ENCODE assay signal across 24 cellular contexts in genomic region chr20:1345030-1345755, GRCh38. TPM values are rescaled to one million over a fixed set of nuclear protein-coding genes. Genes with fewer than 3 reads are reported as not detected.
DNase-seq lines count a peak whose midpoint lies in the region; ATAC-seq and TF ChIP-seq lines count a peak whose summit lies in the region.
"Had no signal": no experiment of that assay in that cellular context is flagged by ENCODE, and none has a peak within 500 bp of the region (broad histone marks: within the 10 kb centered on the region; RNA-seq: fewer than 3 reads in every experiment).

No MANE protein-coding gene starts in this region.

- H3K9me3 Mint-ChIP-seq in activated naive CD8-positive, alpha-beta T cell treated with anti-CD3 and anti-CD28 coated beads, Interleukin-2, amount 50 U/mL, for 24 hours = peaks cover 12% of the 10 kb centered on the region
- peaks cover 4 to 8% of the 10 kb centered on the region in 2 donors for H3K9me3 Mint-ChIP-seq in stimulated activated naive B cell treated with anti-CD40 and anti-IgM and Interleukin-4, amounts not matched to agents 10 μg/mL and 1 μg/mL and 100 μg/mL, for 72 hours

- peak overlapping the region; percentile 5 for H3K4ac ChIP-seq in IMR-90 (ENCODE audit: low read depth, low read length)

- CTCF ChIA-PET in IMR-90 (lab: Yijun Ruan, JAX) = no interaction called here

- no peak overlapping the region for H4K91ac ChIP-seq in IMR-90 (ENCODE audit: insufficient read depth, low read depth, low read length)

- WGBS in IMR-90 (ENCODE audit: extremely low coverage in 2 of 2, insufficient read length in 1 of 2), 2 experiments = no CpG with 5 or more reads among the region's 4 CpGs

- H2AK5ac ChIP-seq in IMR-90 (ENCODE audit: low read depth, low read length) = peak overlapping the region; percentile 5; the same call in 1 of the 2 replicates

- no peaks in the 10 kb centered on the region for H3K36me3 ChIP-seq in IMR-90 (ENCODE audit: control insufficient read depth, insufficient read depth, low read length)
- H3K36me3 ChIP-seq: breast epithelium had no signal

- no peak for TF ChIP-seq CTCF in IMR-90 (conservative IDR thresholded peaks at IDR 0.05; ENCODE audit: low read depth, low read length)

- peaks cover 29% of the 10 kb centered on the region for H3K4me1 Mint-ChIP-seq in activated naive CD8-positive, alpha-beta T cell treated with anti-CD3 and anti-CD28 coated beads, Interleukin-2, amount 50 U/mL, for 24 hours
- peaks cover 9 to 21% of the 10 kb centered on the region in 2 donors for H3K4me1 Mint-ChIP-seq in stimulated activated naive B cell treated with anti-CD40 and anti-IgM and Interleukin-4, amounts not matched to agents 10 μg/mL and 1 μg/mL and 100 μg/mL, for 72 hours

- H4K20me1 ChIP-seq in IMR-90 (ENCODE audit: insufficient read depth, low read length) = peaks cover 6% of the 10 kb centered on the region; the same call in 1 of the 2 replicates

- peak overlapping the region; percentile 15; the same call in 1 of the 3 replicates for H2BK15ac ChIP-seq in IMR-90 (ENCODE audit: low read depth, low read length)

- H3K27ac Mint-ChIP-seq in activated naive CD8-positive, alpha-beta T cell treated with anti-CD3 and anti-CD28 coated beads, Interleukin-2, amount 50 U/mL, for 24 hours = peak overlapping the region; percentile 18
- H3K27ac Mint-ChIP-seq in stimulated activated naive B cell treated with anti-CD40 and anti-IgM and Interleukin-4, amounts not matched to agents 10 μg/mL and 1 μg/mL and 100 μg/mL, for 72 hours = no peak overlapping the region
- H3K27ac Mint-ChIP-seq: activated B cell treated with CpG ODN at 0.5 μM for 24 hours; activated CD4-positive, alpha-beta memory T cell treated with anti-CD3 and anti-CD28 coated beads, Interleukin-2, amount 10 ng/mL, durations not matched to agents 7 days and 5 days had no signal

- H2BK20ac ChIP-seq in IMR-90 (ENCODE audit: low read depth, low read length) = peak overlapping the region; percentile 38; the same call in 1 of the 2 replicates

- no peak overlapping the region for H3K27ac ChIP-seq in IMR-90 (ENCODE audit: insufficient read depth, low read length)
- H3K27ac ChIP-seq: BLaER1 treated with 17β-estradiol and CSF1 and Interleukin-3, amounts not matched to agents 10 nM and 100 nM; breast epithelium; skin epidermis; testis had no signal

- in situ Hi-C loops in IMR-90 (cut with MboI; ENCODE audit: low sequenced_read_pairs) = loop anchor here (25.0 kb wide), 1 partner anchor 492 kb away; no protein-coding TSS in a partner anchor

- H3K23ac ChIP-seq in IMR-90 (ENCODE audit: low read depth, low read length) = peak overlapping the region; percentile 3; the same call in 1 of the 2 replicates

- peak overlapping the region; percentile 33; the same call in 1 of the 2 replicates for H2BK120ac ChIP-seq in IMR-90 (ENCODE audit: low read depth, low read length)

- peaks cover 16% of the 10 kb centered on the region for H3K4me1 ChIP-seq in IMR-90 (ENCODE audit: control insufficient read depth, insufficient read depth, low read length)
- H3K4me1 ChIP-seq: breast epithelium, testis had no signal

- peaks cover 15% of the 10 kb centered on the region for H3K36me3 Mint-ChIP-seq in activated naive CD8-positive, alpha-beta T cell treated with anti-CD3 and anti-CD28 coated beads, Interleukin-2, amount 50 U/mL, for 24 hours (ENCODE audit: low read depth)
- H3K36me3 Mint-ChIP-seq in stimulated activated naive B cell treated with anti-CD40 and anti-IgM and Interleukin-4, amounts not matched to agents 10 μg/mL and 1 μg/mL and 100 μg/mL, for 72 hours = peaks cover 23 to 29% of the 10 kb centered on the region in 2 donors

- peak overlapping the region; percentile 54 for H2AFZ ChIP-seq in IMR-90 (replicated peaks; ENCODE audit: low read length, poor library complexity)

- peak overlapping the region; percentile 28 for H2BK5ac ChIP-seq in IMR-90 (ENCODE audit: low read depth, low read length, poor library complexity, severe bottlenecking)

- H4K8ac ChIP-seq in IMR-90 (ENCODE audit: low read depth in 2 of 2, low read length in 2 of 2) = peak overlapping the region in 1 of 2 experiments; percentile 28; a peak in 1 of 4 replicates

- no peak overlapping the region for H2AK9ac ChIP-seq in IMR-90 (replicated peaks; ENCODE audit: low read depth, low read length, poor library complexity)

- H3K14ac ChIP-seq in IMR-90 (replicated peaks; ENCODE audit: low read depth, low read length) = peak overlapping the region; percentile 13; the same call in 1 of the 2 replicates

- H3K79me1 ChIP-seq in IMR-90 (ENCODE audit: low read depth in 1 of 2, low read length in 2 of 2) = peaks cover 0 to 37% of the 10 kb centered on the region in 2 experiments; a peak in 2 of 4 replicates

- TF ChIP-seq RAD21 in IMR-90 (IDR thresholded peaks at IDR 0.05; ENCODE audit: low read length) = no peak

- H3K9ac ChIP-seq in IMR-90 (ENCODE audit: low read depth, low read length) = no peak overlapping the region
- H3K9ac ChIP-seq: BLaER1 treated with 17β-estradiol and CSF1 and Interleukin-3, amounts not matched to agents 10 nM and 100 nM had no signal

- H3K9me1 ChIP-seq in IMR-90 (ENCODE audit: insufficient read depth, low read length) = peaks cover 21% of the 10 kb centered on the region

- dilution Hi-C loops in IMR-90 (cut with HindIII; ENCODE audit: low sequenced_read_pairs, unreplicated experiment) = no loop called here

- no peak overlapping the region for H3K4me2 ChIP-seq in IMR-90 (ENCODE audit: low read depth, low read length)
- H3K4me2 ChIP-seq: BLaER1 treated with 17β-estradiol and CSF1 and Interleukin-3, amounts not matched to agents 10 nM and 100 nM had no signal

- no peaks in the 10 kb centered on the region for H3K9me3 ChIP-seq in IMR-90 (ENCODE audit: control insufficient read depth, insufficient read depth, low read length)
- H3K9me3 ChIP-seq: testis had no signal

- peak; percentile 8 for DNase-seq in activated T-cell treated with anti-CD3 and anti-CD28 coated beads, Interleukin-2, amount 50 U/mL, for 1 hour
- DNase-seq in activated T-cell treated with anti-CD3 and anti-CD28 coated beads for 4 hours = no peak
- no peak for DNase-seq in IMR-90
- no peak for DNase-seq in activated naive CD8-positive, alpha-beta T cell treated with anti-CD3 and anti-CD28 coated beads, Interleukin-2, amount 50 U/mL, for 24 hours
- no peak for DNase-seq in stimulated activated naive B cell treated with anti-CD40 and anti-IgM and Interleukin-4, amounts not matched to agents 10 μg/mL and 1 μg/mL and 100 μg/mL, for 72 hours
- DNase-seq in DMS153 (lab: John Stamatoyannopoulos, UW) = no peak
- DNase-seq: activated B cell treated with CpG ODN at 0.5 μM for 24 hours; activated CD4-positive, alpha-beta memory T cell treated with anti-CD3 and anti-CD28 coated beads, Interleukin-2, amount 10 ng/mL, durations not matched to agents 7 days and 5 days; effector memory CD4-positive, alpha-beta T cell; left cardiac atrium; NCI-H1436 treated with DMSO at 0.1 percent for 48 hours; NCI-H524; occipital lobe; PC-3; SHP77; stimulated activated CD4-positive, alpha-beta T cell treated with anti-CD3 and anti-CD28 coated beads, Interleukin-1b, Interleukin-23, amount 100 ng/mL, for 48 hours; testis had no signal

- ATAC-seq in IMR-90 (ENCODE audit: low read depth) = no peak
- peak; percentile 71 for ATAC-seq in activated naive CD8-positive, alpha-beta T cell treated with anti-CD3 and anti-CD28 coated beads, Interleukin-2, amount 50 U/mL, for 24 hours
- peak; percentile 39 to 53 for ATAC-seq in stimulated activated naive B cell treated with anti-CD40 and anti-IgM and Interleukin-4, amounts not matched to agents 10 μg/mL and 1 μg/mL and 100 μg/mL, for 72 hours (replicated peaks)
- ATAC-seq in HG03520 (IDR thresholded peaks at IDR 0.05; ENCODE audit: unreplicated experiment) = no peak
- ATAC-seq in HG03139 (IDR thresholded peaks at IDR 0.05; ENCODE audit: unreplicated experiment) = no peak
- ATAC-seq: esophagus mucosa, HCT116, left cardiac atrium had no signal

- no peak overlapping the region for H3K4me3 Mint-ChIP-seq in activated naive CD8-positive, alpha-beta T cell treated with anti-CD3 and anti-CD28 coated beads, Interleukin-2, amount 50 U/mL, for 24 hours
- H3K4me3 Mint-ChIP-seq in stimulated activated naive B cell treated with anti-CD40 and anti-IgM and Interleukin-4, amounts not matched to agents 10 μg/mL and 1 μg/mL and 100 μg/mL, for 72 hours = no peak overlapping the region
- H3K4me3 Mint-ChIP-seq: activated B cell treated with CpG ODN at 0.5 μM for 24 hours; activated CD4-positive, alpha-beta memory T cell treated with anti-CD3 and anti-CD28 coated beads, Interleukin-2, amount 10 ng/mL, durations not matched to agents 7 days and 5 days had no signal

- no peak overlapping the region for H3K4me3 ChIP-seq in IMR-90 (ENCODE audit: insufficient read depth, low read depth, low read length)
- H3K4me3 ChIP-seq: BLaER1 treated with 17β-estradiol and CSF1 and Interleukin-3, amounts not matched to agents 10 nM and 100 nM; breast epithelium; skin epidermis; testis had no signal

- intact Hi-C loops in IMR-90 (cut with micrococcal nuclease) = no loop called here

- POLR2A ChIA-PET in IMR-90 (lab: Charles Lee; ENCODE audit: unreplicated experiment) = no interaction called here

- H3K27me3 ChIP-seq in IMR-90 (ENCODE audit: control insufficient read depth, insufficient read depth, low read length) = no peaks in the 10 kb centered on the region
- H3K27me3 ChIP-seq: BLaER1 treated with 17β-estradiol and CSF1 and Interleukin-3, amounts not matched to agents 10 nM and 100 nM; breast epithelium; testis had no signal

- no TSS peak for BruUV-seq in IMR-90 (replicated peaks; lab: Mats Ljungman, UMichigan)

- no peak for TF ChIP-seq POLR2A in IMR-90 (IDR thresholded peaks at IDR 0.05; ENCODE audit: low read depth, low read length)

- peak overlapping the region; percentile 13; the same call in 1 of the 2 replicates for H3K18ac ChIP-seq in IMR-90 (ENCODE audit: low read depth, low read length)

- no peaks in the 10 kb centered on the region for H3K27me3 Mint-ChIP-seq in activated naive CD8-positive, alpha-beta T cell treated with anti-CD3 and anti-CD28 coated beads, Interleukin-2, amount 50 U/mL, for 24 hours
- no peaks in the 10 kb centered on the region for H3K27me3 Mint-ChIP-seq in stimulated activated naive B cell treated with anti-CD40 and anti-IgM and Interleukin-4, amounts not matched to agents 10 μg/mL and 1 μg/mL and 100 μg/mL, for 72 hours
- H3K27me3 Mint-ChIP-seq: activated B cell treated with CpG ODN at 0.5 μM for 24 hours; activated CD4-positive, alpha-beta memory T cell treated with anti-CD3 and anti-CD28 coated beads, Interleukin-2, amount 10 ng/mL, durations not matched to agents 7 days and 5 days had no signal

- no peak overlapping the region for H4K5ac ChIP-seq in IMR-90 (ENCODE audit: low read depth, low read length)

- no peak overlapping the region for H3K56ac ChIP-seq in IMR-90 (ENCODE audit: extremely low read depth, insufficient read depth, low read length)

RNA-seq across cellular contexts. Expression of gene SDCBP2, which starts 16.3 kb away (rescaled TPM):
- total RNA-seq in IMR-90 (2012; rRNA removed) = 0.54 and 0.83 TPM in 2 replicates
- 1.3 TPM in 2 replicates for polyA plus RNA-seq in IMR-90 (2012; rRNA removed)
- polyA plus RNA-seq in IMR-90 (2012; cell fraction: cytosol; rRNA removed) = 1.5 and 1.6 TPM in 2 replicates
- 2.5 and 4.1 TPM in 2 replicates for polyA plus RNA-seq in IMR-90 (2012; cell fraction: nucleus; rRNA removed; ENCODE audit: low replicate concordance)

RNA-seq across cellular contexts. Expression of gene FKBP1A, which starts 47.7 kb away (rescaled TPM):
- total RNA-seq in IMR-90 (2012; rRNA removed) = 91.9 and 120 TPM in 2 replicates
- 513 and 528 TPM in 2 replicates for polyA plus RNA-seq in IMR-90 (2012; rRNA removed)
- 250 and 846 TPM in 2 replicates for polyA plus RNA-seq in IMR-90 (2012; cell fraction: cytosol; rRNA removed)
- 45.1 and 159 TPM in 2 replicates for polyA plus RNA-seq in IMR-90 (2012; cell fraction: nucleus; rRNA removed; ENCODE audit: low replicate concordance)

Comparison
In these comparisons a context has a peak if more than half of its experiments do, and no peak if none do; other contexts are left out.
1. ATAC-seq: peak in activated naive CD8-positive, alpha-beta T cell treated with anti-CD3 and anti-CD28 coated beads, Interleukin-2, amount 50 U/mL, for 24 hours (single experiment) and stimulated activated naive B cell treated with anti-CD40 and anti-IgM and Interleukin-4, amounts not matched to agents 10 μg/mL and 1 μg/mL and 100 μg/mL, for 72 hours (2 of 2); none in IMR-90 (single experiment), HG03520 (single experiment) and HG03139 (single experiment).